In genomic region chr12:18943200-18943599, GRCh38 we compare ENCODE assay signal across 1 cellular context.
TF ChIP-seq lines count a peak whose summit lies in the region.

No MANE protein-coding gene starts in this region.

TF ChIP-seq in H1, 55 proteins besides CTCF, POLR2A, EP300 and RAD21 (continued from another document):
- TF ChIP-seq CHD7 (IDR thresholded peaks at IDR 0.05; ENCODE audit: insufficient replicate concordance, low read length) (no peak), JUN (IDR thresholded peaks at IDR 0.05; ENCODE audit: low read depth, low read length) (no peak), TAF7 (optimal IDR thresholded peaks at IDR 0.05; ENCODE audit: borderline replicate concordance, low read depth, low read length) (no peak)
